ENCODE assay signal across 8 cellular contexts in the genomic region with DNA sequence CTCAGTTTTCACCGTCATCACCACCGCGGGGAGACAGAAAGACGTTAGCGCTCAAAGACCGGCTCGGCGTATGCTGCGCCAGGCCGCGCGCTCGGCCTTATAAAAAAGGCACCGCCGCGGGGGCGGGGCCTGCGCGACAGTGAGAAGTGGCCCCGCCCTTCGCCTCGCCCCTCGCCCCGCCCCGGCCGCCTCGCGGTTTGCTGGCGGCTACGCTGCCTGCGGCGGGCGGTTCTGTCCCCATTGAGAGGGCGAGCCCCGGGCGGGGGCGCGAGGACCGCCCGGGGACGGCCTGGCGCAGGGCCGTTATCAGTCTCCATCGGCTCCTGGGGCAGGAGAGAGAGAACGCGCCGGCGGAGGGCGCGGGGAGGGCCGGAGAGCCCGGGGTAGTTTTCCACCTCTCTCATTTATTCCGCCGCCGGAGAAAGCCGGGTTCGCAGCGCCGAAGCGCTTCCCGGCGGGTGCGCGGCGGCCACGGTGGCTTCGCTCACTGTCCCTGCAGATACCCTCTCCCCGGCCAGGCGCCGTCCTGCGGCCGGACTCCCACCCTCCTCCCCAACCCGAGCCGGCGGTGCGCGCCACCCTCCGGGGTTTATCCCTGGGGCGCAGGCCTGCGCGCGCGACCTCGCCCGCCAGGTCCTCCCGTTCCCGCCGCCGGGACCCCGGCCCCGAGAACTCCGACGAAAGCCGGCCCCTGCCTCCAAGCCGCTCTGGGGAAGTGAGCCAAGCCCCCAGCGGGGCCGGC.
DNase-seq lines count a peak whose midpoint lies in the region; ATAC-seq and TF ChIP-seq lines count a peak whose summit lies in the region.

No MANE protein-coding gene starts in this region.

- no peak for TF ChIP-seq CTCF in OCI-LY3 (IDR thresholded peaks at IDR 0.05; ENCODE audit: low read depth, low read length)

- peaks cover 14% of the 10 kb centered on the region for H3K27me3 ChIP-seq in HUES6 (ENCODE audit: control insufficient read depth, insufficient read depth, low read length)
- no peaks in the 10 kb centered on the region for H3K27me3 ChIP-seq in OCI-LY3 (ENCODE audit: low read depth, low read length)
- no peaks in the 10 kb centered on the region for H3K27me3 ChIP-seq in mucosa of rectum (ENCODE audit: control insufficient read depth in 2 of 2, insufficient read depth in 2 of 2, low read length in 2 of 2)

- peak overlapping the region; percentile 87 for H3K4me2 ChIP-seq in OCI-LY3 (ENCODE audit: low read length)

- H3K9ac ChIP-seq in HUES6 (ENCODE audit: low read length) = peak overlapping the region; percentile 82
- H3K9ac ChIP-seq in OCI-LY3 (ENCODE audit: low read length) = peak overlapping the region; percentile 97
- peak overlapping the region; percentile 92 to 97 for H3K9ac ChIP-seq in mucosa of rectum (ENCODE audit: low read depth in 1 of 2, low read length in 2 of 2)

- peaks cover 39% of the 10 kb centered on the region for H4K20me1 ChIP-seq in OCI-LY3 (ENCODE audit: insufficient read depth, low read length)

- H3K4me1 ChIP-seq in HUES6 (ENCODE audit: control insufficient read depth, insufficient read depth, low read length) = peaks cover 18% of the 10 kb centered on the region
- H3K4me1 ChIP-seq in OCI-LY3 (ENCODE audit: low read length) = peaks cover 46% of the 10 kb centered on the region
- H3K4me1 ChIP-seq in mucosa of rectum (ENCODE audit: control insufficient read depth in 2 of 2, insufficient read depth in 2 of 2, low read length in 2 of 2) = peaks cover 23 to 24% of the 10 kb centered on the region in 2 donors

- H2AFZ ChIP-seq in OCI-LY3 (ENCODE audit: low read depth, low read length) = no peak overlapping the region; the same call in 1 of the 2 replicates

- H3K27ac ChIP-seq in HUES6 (ENCODE audit: low read depth, low read length) = peak overlapping the region; percentile 80; the same call in 1 of the 2 replicates
- peak overlapping the region; percentile 81 for H3K27ac ChIP-seq in OCI-LY3 (ENCODE audit: low read length)
- peak overlapping the region; percentile 77 for H3K27ac ChIP-seq in epithelial cell of prostate
- peak overlapping the region; percentile 90 to 93 for H3K27ac ChIP-seq in mucosa of rectum (ENCODE audit: low read depth in 2 of 2, low read length in 2 of 2)

- DNase-seq in DMS 273 (lab: John Stamatoyannopoulos, UW; ENCODE audit: unreplicated experiment) (peak; percentile 97), activated T-cell treated with anti-CD3 and anti-CD28 coated beads for 48 hours (ENCODE audit: low read depth) (peak; percentile 94), epithelial cell of prostate (ENCODE audit: low read depth, low spot score) (no peak)
- DNase-seq in stimulated activated CD8-positive, alpha-beta memory T cell treated with anti-CD3 and anti-CD28 coated beads, Interleukin-4, amount 100 ng/mL, for 4 hours (ENCODE audit: low read depth in 2 of 2, low spot score in 1 of 2) = peak; percentile 89 to 93

- H3K36me3 ChIP-seq in HUES6 (ENCODE audit: control insufficient read depth, insufficient read depth, low read length) (peaks cover 39% of the 10 kb centered on the region), OCI-LY3 (replicated peaks; ENCODE audit: low read depth, low read length) (peaks cover 42% of the 10 kb centered on the region), mucosa of rectum (ENCODE audit: control insufficient read depth in 2 of 2, insufficient read depth in 2 of 2, low read length in 2 of 2) (peaks cover 33 to 40% of the 10 kb centered on the region in 2 donors)

- ATAC-seq in GM21447 (IDR thresholded peaks at IDR 0.05; ENCODE audit: unreplicated experiment) = peak; percentile 66

- peaks cover 44% of the 10 kb centered on the region for H3K79me2 ChIP-seq in OCI-LY3 (ENCODE audit: low read length)

- peak overlapping the region; percentile 76 for H3K4me3 ChIP-seq in HUES6 (ENCODE audit: low read depth, low read length)
- peak overlapping the region; percentile 94 for H3K4me3 ChIP-seq in OCI-LY3 (ENCODE audit: low read length)
- H3K4me3 ChIP-seq in mucosa of rectum (ENCODE audit: low read length in 2 of 2) = peak overlapping the region; percentile 87 to 92

- H3K9me3 ChIP-seq in HUES6 (ENCODE audit: control insufficient read depth, insufficient read depth, low read depth, low read length) = no peaks in the 10 kb centered on the region
- no peaks in the 10 kb centered on the region for H3K9me3 ChIP-seq in OCI-LY3 (ENCODE audit: insufficient read depth, low read length)
- H3K9me3 ChIP-seq in mucosa of rectum (ENCODE audit: control insufficient read depth in 2 of 2, low read length in 2 of 2) = no peaks in the 10 kb centered on the region
